16 cellular contexts compared by ENCODE assay signal in genomic region chr18:74520096-74520833, GRCh38. TPM values are rescaled to one million over a fixed set of nuclear protein-coding genes. Genes with fewer than 3 reads are reported as not detected.
"Had no signal": no experiment of that assay in that cellular context is flagged by ENCODE, and none has a peak within 500 bp of the region (broad histone marks: within the 10 kb centered on the region; RNA-seq: fewer than 3 reads in every experiment).

No MANE protein-coding gene starts in this region.

- H3K27me3 Mint-ChIP-seq: activated CD4-positive, alpha-beta T cell treated with anti-CD3 and anti-CD28 coated beads, Interleukin-2, amount 10 ng/mL, durations not matched to agents 24 days and 14 days; activated naive CD8-positive, alpha-beta T cell treated with anti-CD3 and anti-CD28 coated beads for 36 hours; T-helper 17 cell had no signal

- H3K27ac Mint-ChIP-seq: activated CD4-positive, alpha-beta T cell treated with anti-CD3 and anti-CD28 coated beads, Interleukin-2, amount 10 ng/mL, durations not matched to agents 24 days and 14 days; activated CD8-positive, alpha-beta T cell treated with anti-CD3 and anti-CD28 coated beads, Interleukin-2, amount 10 ng/mL, durations not matched to agents 7 days and 5 days; activated naive CD8-positive, alpha-beta T cell treated with anti-CD3 and anti-CD28 coated beads for 36 hours had no signal

- H3K4me1 ChIP-seq: foreskin keratinocyte had no signal

- H3K4me1 Mint-ChIP-seq: activated naive CD8-positive, alpha-beta T cell treated with anti-CD3 and anti-CD28 coated beads for 36 hours; T-helper 17 cell had no signal

- H3K27me3 ChIP-seq: foreskin keratinocyte had no signal

- H3K4me3 Mint-ChIP-seq: activated CD4-positive, alpha-beta T cell treated with anti-CD3 and anti-CD28 coated beads, Interleukin-2, amount 10 ng/mL, durations not matched to agents 24 days and 14 days; activated CD8-positive, alpha-beta T cell treated with anti-CD3 and anti-CD28 coated beads, Interleukin-2, amount 10 ng/mL, durations not matched to agents 7 days and 5 days; activated naive CD8-positive, alpha-beta T cell treated with anti-CD3 and anti-CD28 coated beads for 36 hours; T-helper 17 cell had no signal

- H3K9me3 Mint-ChIP-seq: activated CD4-positive, alpha-beta T cell treated with anti-CD3 and anti-CD28 coated beads, Interleukin-2, amount 10 ng/mL, durations not matched to agents 24 days and 14 days; activated naive CD8-positive, alpha-beta T cell treated with anti-CD3 and anti-CD28 coated beads for 36 hours had no signal

- ATAC-seq: activated CD8-positive, alpha-beta T cell treated with anti-CD3 and anti-CD28 coated beads, Interleukin-2, amount 10 ng/mL, durations not matched to agents 7 days and 5 days; foreskin keratinocyte; sciatic nerve; T-helper 17 cell had no signal

- H3K27ac ChIP-seq: foreskin keratinocyte had no signal

- DNase-seq: activated CD4-positive, alpha-beta T cell treated with anti-CD3 and anti-CD28 coated beads, Interleukin-2, amount 10 ng/mL, durations not matched to agents 24 days and 14 days; activated CD4-positive, CD25-positive, alpha-beta regulatory T cell; activated CD8-positive, alpha-beta memory T cell treated with anti-CD3 and anti-CD28 coated beads, Interleukin-2, amount 50 U/mL, for 4 hours; activated CD8-positive, alpha-beta T cell treated with anti-CD3 and anti-CD28 coated beads, Interleukin-2, amount 10 ng/mL, durations not matched to agents 7 days and 5 days; activated naive CD8-positive, alpha-beta T cell treated with anti-CD3 and anti-CD28 coated beads for 36 hours; aorta; cerebellar nuclear complex; effector CD8-positive, alpha-beta T cell; foreskin keratinocyte; glutamatergic neuron; hypothalamus; stimulated activated CD4-positive, alpha-beta T cell treated with anti-CD3 and anti-CD28 coated beads, Interleukin-1b, Interleukin-23, amount 100 ng/mL, for 48 hours; T-helper 17 cell had no signal

RNA-seq across cellular contexts. Expression of gene CNDP1, which starts 14.0 kb away (rescaled TPM):
- total RNA-seq: activated CD4-positive, alpha-beta T cell treated with anti-CD3 and anti-CD28 coated beads, Interleukin-2, amount 10 ng/mL, durations not matched to agents 24 days and 14 days; activated CD8-positive, alpha-beta T cell treated with anti-CD3 and anti-CD28 coated beads, Interleukin-2, amount 10 ng/mL, durations not matched to agents 7 days and 5 days; activated naive CD8-positive, alpha-beta T cell treated with anti-CD3 and anti-CD28 coated beads for 36 hours; foreskin keratinocyte; osteoblast; pulmonary artery endothelial cell had no signal
- polyA plus RNA-seq: foreskin keratinocyte had no signal
